ENCODE assay signal across 22 cellular contexts in genomic region chr2:143503280-143503679, GRCh38.
"Had no signal": no experiment of that assay in that cellular context is flagged by ENCODE, and none has a peak within 500 bp of the region (broad histone marks: within the 10 kb centered on the region; RNA-seq: fewer than 3 reads in every experiment).

No MANE protein-coding gene starts in this region.

- DNase-seq: activated naive CD4-positive, alpha-beta T cell; activated naive CD8-positive, alpha-beta T cell treated with anti-CD3 and anti-CD28 coated beads for 36 hours; activated T-cell treated with anti-CD3 and anti-CD28 coated beads, Interleukin-2, amount 50 U/mL, for 24 hours; amygdala; cortex of kidney; endodermal cell; esophagus squamous epithelium; foreskin keratinocyte; hippocampal formation; left cardiac atrium; lower lobe of right lung; naive B cell; occipital lobe; posterior cingulate gyrus; spleen; stimulated activated CD4-positive, alpha-beta T cell treated with anti-CD3 and anti-CD28 coated beads, Interleukin-4, amount 100 ng/mL, for 1 hour; stimulated activated naive CD8-positive, alpha-beta T cell treated with anti-CD3 and anti-CD28 coated beads, Interleukin-15, Interleukin-2, amounts not matched to agents 100 U/mL and 50 U/mL, for 24 hours; T-helper 1 cell; T1000; upper lobe of left lung had no signal

- H3K4me1 Mint-ChIP-seq: endodermal cell, WTC11 had no signal

- H3K4me3 ChIP-seq: esophagus squamous epithelium, lower lobe of right lung, spleen, upper lobe of left lung had no signal

- H3K4me1 ChIP-seq: esophagus squamous epithelium, foreskin keratinocyte had no signal

- H3K36me3 ChIP-seq: esophagus squamous epithelium, lower lobe of right lung, upper lobe of left lung had no signal

- H3K4me3 Mint-ChIP-seq: activated naive CD8-positive, alpha-beta T cell treated with anti-CD3 and anti-CD28 coated beads for 36 hours; activated T-cell treated with anti-CD3 and anti-CD28 coated beads, Interleukin-2, amount 50 U/mL, for 24 hours; endodermal cell; naive B cell; WTC11 had no signal

- ATAC-seq: foreskin keratinocyte; stimulated activated naive CD8-positive, alpha-beta T cell treated with anti-CD3 and anti-CD28 coated beads, Interleukin-15, Interleukin-2, amounts not matched to agents 100 U/mL and 50 U/mL, for 24 hours; WTC11 had no signal

- H3K36me3 Mint-ChIP-seq: WTC11 had no signal

- H3K27ac Mint-ChIP-seq: activated naive CD8-positive, alpha-beta T cell treated with anti-CD3 and anti-CD28 coated beads for 36 hours; activated T-cell treated with anti-CD3 and anti-CD28 coated beads, Interleukin-2, amount 50 U/mL, for 24 hours; activated T-helper 2 cell treated with anti-CD3 and anti-CD28 coated beads, Interferon-gamma antibody, Interleukin-2, Interleukin-4, amounts not matched to agents 10 μg/mL and 5 μg/mL and 100 μg/mL, durations not matched to agents 14 hours and 24 hours and 36 hours; endodermal cell; WTC11 had no signal

- H3K27me3 Mint-ChIP-seq: activated naive CD8-positive, alpha-beta T cell treated with anti-CD3 and anti-CD28 coated beads for 36 hours; activated T-cell treated with anti-CD3 and anti-CD28 coated beads, Interleukin-2, amount 50 U/mL, for 24 hours; naive B cell had no signal

- H3K27ac ChIP-seq: esophagus squamous epithelium, foreskin keratinocyte, lower lobe of right lung, spleen, upper lobe of left lung had no signal

- H3K27me3 ChIP-seq: esophagus squamous epithelium, foreskin keratinocyte, spleen, upper lobe of left lung had no signal

- H3K9me3 ChIP-seq: esophagus squamous epithelium, lower lobe of right lung, spleen, upper lobe of left lung had no signal
